Comparison of ENCODE assay signal across 8 cellular contexts in genomic region chr11:103326070-103326794, GRCh38.
DNase-seq lines count a peak whose midpoint lies in the region; FAIRE-seq and TF ChIP-seq lines count a peak whose summit lies in the region.

No MANE protein-coding gene starts in this region.

- intact Hi-C loops in breast epithelium (cut with DNase I; ENCODE audit: low total_unique reads) (no loop called here), kidney (cut with DNase I) (no loop called here), transverse colon (cut with DNase I; ENCODE audit: low total_unique reads) (no loop called here)

- WGBS in transverse colon (ENCODE audit: low coverage in 1 of 2), 2 donors, result 75% methylated on average over 24 of the region's 25 CpGs; no CpG with 5 or more reads in 1 of the 2 donors

- H3K27me3 ChIP-seq in OCI-LY3 (ENCODE audit: low read depth, low read length) (no peaks in the 10 kb centered on the region), breast epithelium (no peaks in the 10 kb centered on the region), transverse colon (no peaks in the 10 kb centered on the region)

- no peak for TF ChIP-seq EP300 in transverse colon (IDR thresholded peaks at IDR 0.05; ENCODE audit: low read depth)

- no peak for FAIRE-seq in kidney (lab: Jason Lieb, UNC)

- no peaks in the 10 kb centered on the region for H3K9me3 ChIP-seq in OCI-LY3 (ENCODE audit: insufficient read depth, low read length)
- no peaks in the 10 kb centered on the region for H3K9me3 ChIP-seq in breast epithelium
- no peaks in the 10 kb centered on the region for H3K9me3 ChIP-seq in kidney (ENCODE audit: control insufficient read depth in 1 of 2, low read length in 2 of 2)
- H3K9me3 ChIP-seq in transverse colon, result no peaks in the 10 kb centered on the region

- no peaks in the 10 kb centered on the region for H3K36me3 ChIP-seq in OCI-LY3 (replicated peaks; ENCODE audit: low read depth, low read length)
- no peaks in the 10 kb centered on the region for H3K36me3 ChIP-seq in breast epithelium
- H3K36me3 ChIP-seq in kidney (ENCODE audit: control insufficient read depth in 1 of 2, insufficient read depth in 2 of 2, low read length in 2 of 2), result peaks cover 0 to 4% of the 10 kb centered on the region in 2 donors
- no peaks in the 10 kb centered on the region for H3K36me3 ChIP-seq in transverse colon

- TF ChIP-seq CTCF in AG04449 (IDR thresholded peaks at IDR 0.05; ENCODE audit: insufficient read depth, low read length, missing control alignments), result peak; percentile 71
- TF ChIP-seq CTCF in OCI-LY3 (IDR thresholded peaks at IDR 0.05; ENCODE audit: low read depth, low read length), result peak; percentile 62
- TF ChIP-seq CTCF in breast epithelium (IDR thresholded peaks at IDR 0.05), result peak in 2 of 3 donors; percentile 14 to 47
- TF ChIP-seq CTCF in kidney (IDR thresholded peaks at IDR 0.05; ENCODE audit: borderline replicate concordance, extremely low read depth, insufficient read depth), result peak; percentile 54
- peak in 4 of 5 experiments; percentile 19 to 64 (median 44) for TF ChIP-seq CTCF in transverse colon (IDR thresholded peaks at IDR 0.05)

- POLR2A ChIA-PET in AG04449 (lab: Yijun Ruan, JAX), result no interaction called here

- H3K9ac ChIP-seq in OCI-LY3 (ENCODE audit: low read length), result peak overlapping the region; percentile 34; the same call in 1 of the 2 replicates
- no peak overlapping the region for H3K9ac ChIP-seq in kidney (ENCODE audit: low read length in 2 of 2)

- in situ Hi-C loops in transverse colon (cut with MboI; ENCODE audit: low pct_ligation_motif_present in 1 of 4, low pct_unique_long_range_greater_than_20kb in 1 of 4, low sequenced_read_pairs in 3 of 4), result no loop called here

- H3K27ac ChIP-seq in OCI-LY3 (ENCODE audit: low read length) (no peak overlapping the region), breast epithelium (no peak overlapping the region), kidney (ENCODE audit: low read depth in 2 of 2, low read length in 2 of 2) (no peak overlapping the region), transverse colon (no peak overlapping the region)

- H3K4me3 ChIP-seq in AG04449 (ENCODE audit: low read depth, low read length), result no peak overlapping the region
- peak overlapping the region; percentile 61 for H3K4me3 ChIP-seq in OCI-LY3 (ENCODE audit: low read length)
- no peak overlapping the region for H3K4me3 ChIP-seq in breast epithelium
- peak overlapping the region in 1 of 2 donors; percentile 5 for H3K4me3 ChIP-seq in kidney (ENCODE audit: low read length in 2 of 2)
- no peak overlapping the region for H3K4me3 ChIP-seq in transverse colon

- DNase-seq in AG04449 (ENCODE audit: low read depth, low spot score), result peak; percentile 33
- DNase-seq in GM04503 (ENCODE audit: low read depth), result peak; percentile 80
- DNase-seq in H4 (ENCODE audit: low spot score), result peak; percentile 82
- peak; percentile 13 for DNase-seq in HuH-7.5 (ENCODE audit: low spot score)
- DNase-seq in breast epithelium (ENCODE audit: low spot score in 2 of 2), result no peak
- peak; percentile 71 for DNase-seq in kidney
- peak; percentile 9 for DNase-seq in transverse colon

- H2AFZ ChIP-seq in OCI-LY3 (ENCODE audit: low read depth, low read length), result peak overlapping the region; percentile 98

- H3K79me2 ChIP-seq in OCI-LY3 (ENCODE audit: low read length), result no peaks in the 10 kb centered on the region

- no peak for TF ChIP-seq POLR2A in breast epithelium (IDR thresholded peaks at IDR 0.05)
- no peak for TF ChIP-seq POLR2A in transverse colon (IDR thresholded peaks at IDR 0.05)

- H3K4me1 ChIP-seq in OCI-LY3 (ENCODE audit: low read length) (peaks cover 8% of the 10 kb centered on the region; the same call in 1 of the 2 replicates), breast epithelium (no peaks in the 10 kb centered on the region), kidney (ENCODE audit: control insufficient read depth in 1 of 2, insufficient read depth in 1 of 2, low read depth in 1 of 2, low read length in 2 of 2) (peaks cover 0 to 5% of the 10 kb centered on the region in 2 donors), transverse colon (no peaks in the 10 kb centered on the region)

- H3K4me2 ChIP-seq in OCI-LY3 (ENCODE audit: low read length), result peak overlapping the region; percentile 64

- no peaks in the 10 kb centered on the region for H4K20me1 ChIP-seq in OCI-LY3 (ENCODE audit: insufficient read depth, low read length)

- CTCF ChIA-PET in AG04449 (lab: Yijun Ruan, JAX), result interaction anchor here (0.6 to 7.3 kb wide), 15 partner anchors 9 to 327 kb away, joined by 3 to 91 read pairs (median 5); no protein-coding TSS in a partner anchor

Comparison
In these comparisons a context has a peak if more than half of its experiments do, and no peak if none do; other contexts are left out.
1. DNase-seq: peak in AG04449 (single experiment), GM04503 (single experiment), H4 (single experiment), HuH-7.5 (single experiment), kidney (single experiment) and transverse colon (single experiment); none in breast epithelium (0 of 2).
2. Peak in every context shown above with its lines, with median percentiles within 50 percentile points of each other: CTCF ChIP-seq.